ENCODE assay signal across 9 cellular contexts in the genomic region with DNA sequence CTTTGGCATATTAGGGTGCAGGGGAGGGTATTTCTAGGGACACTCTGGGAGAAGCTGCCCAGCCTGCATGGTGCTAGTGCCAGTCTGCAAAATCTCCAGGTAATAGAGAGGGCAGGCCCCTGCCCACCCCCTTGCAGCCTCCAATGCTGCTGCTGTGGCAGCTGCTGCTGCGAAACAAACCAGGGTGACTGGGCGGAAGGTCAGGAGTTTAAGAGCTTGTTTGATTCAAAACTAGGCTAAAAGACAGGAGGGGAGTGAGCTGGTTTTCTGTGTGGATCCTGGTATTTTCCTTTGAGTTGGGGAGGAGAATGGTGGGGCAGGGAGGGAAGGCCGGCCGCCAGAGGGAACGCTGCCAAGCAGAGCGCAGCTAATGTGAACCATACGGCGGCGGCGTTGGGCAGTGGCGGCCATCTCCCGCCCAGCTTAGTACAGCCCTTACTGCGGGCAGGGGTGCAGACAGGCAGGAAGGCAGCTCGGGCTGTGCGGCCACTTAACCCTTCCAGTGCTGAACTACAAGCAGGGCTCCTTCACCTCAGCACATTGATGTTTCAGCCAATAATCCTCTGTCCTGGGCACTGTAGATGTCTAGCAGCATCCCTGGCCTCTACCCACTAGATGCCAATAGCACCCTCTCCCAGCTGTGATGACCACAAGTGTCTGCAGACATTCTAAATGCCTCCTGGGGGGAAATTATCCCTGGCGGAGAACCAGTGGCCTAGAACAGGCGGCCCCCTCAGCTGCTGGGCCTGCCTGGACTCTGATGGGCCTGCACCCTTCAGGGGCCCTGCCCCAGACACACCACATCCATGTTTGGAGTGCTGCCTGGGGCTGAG.
A peak's percentile ranks its signal among the peaks of the same experiment; 100 is the strongest.
DNase-seq lines count a peak whose midpoint lies in the region; ATAC-seq lines count a peak whose summit lies in the region.
"Had no signal": no experiment of that assay in that cellular context is flagged by ENCODE, and none has a peak within 500 bp of the region (broad histone marks: within the 10 kb centered on the region; RNA-seq: fewer than 3 reads in every experiment).

No MANE protein-coding gene starts in this region.

- H3K4me3 ChIP-seq in mesendoderm (ENCODE audit: low read length) (no peak overlapping the region), urinary bladder (ENCODE audit: low read depth, low read length) (no peak overlapping the region)

- H2BK5ac ChIP-seq in mesendoderm (ENCODE audit: low read length), result no peak overlapping the region

- H4K8ac ChIP-seq in mesendoderm (ENCODE audit: low read depth, low read length), result no peak overlapping the region

- WGBS in mesendoderm (ENCODE audit: extremely low coverage, insufficient coverage, low lambda C conversion rate), result no CpG with 5 or more reads among the region's 17 CpGs
- WGBS in urinary bladder, result 25% methylated on average over 17 of the region's 17 CpGs

- H3K79me1 ChIP-seq in mesendoderm (ENCODE audit: low read length), result no peaks in the 10 kb centered on the region

- no peak overlapping the region for H2AK5ac ChIP-seq in mesendoderm (ENCODE audit: low read length)

- H2BK15ac ChIP-seq in mesendoderm (replicated peaks; ENCODE audit: low read depth), result no peak overlapping the region

- no peak for ATAC-seq in GM18861 (IDR thresholded peaks at IDR 0.05; ENCODE audit: unreplicated experiment)

- H3K56ac ChIP-seq in mesendoderm (ENCODE audit: low read length), result peak overlapping the region; percentile 40

- no peaks in the 10 kb centered on the region for H3K27me3 ChIP-seq in mesendoderm (ENCODE audit: insufficient read depth, low read length, poor library complexity)

- peak overlapping the region; percentile 8 for H3K9ac ChIP-seq in mesendoderm (ENCODE audit: low read length)

- H3K18ac ChIP-seq in mesendoderm (ENCODE audit: low read length), result no peak overlapping the region

- no peak overlapping the region for H3K4me2 ChIP-seq in mesendoderm (ENCODE audit: low read length)

- no peak overlapping the region for H2BK120ac ChIP-seq in mesendoderm (ENCODE audit: low read depth, low read length)

- H4K5ac ChIP-seq in mesendoderm (ENCODE audit: low read length), result no peak overlapping the region

- peaks cover 6% of the 10 kb centered on the region for H3K4me1 ChIP-seq in mesendoderm (ENCODE audit: control insufficient read depth, low read depth, low read length)
- peaks cover 5% of the 10 kb centered on the region for H3K4me1 ChIP-seq in urinary bladder (ENCODE audit: insufficient read depth)

- no peak overlapping the region for H3K4ac ChIP-seq in mesendoderm (ENCODE audit: low read depth, low read length)

- no peak overlapping the region for H3K27ac ChIP-seq in mesendoderm (ENCODE audit: low read depth, low read length)
- H3K27ac ChIP-seq in urinary bladder (ENCODE audit: low read depth), result peak overlapping the region; percentile 43

- H3K36me3 ChIP-seq in mesendoderm (ENCODE audit: control insufficient read depth, insufficient read depth, low read length) (no peaks in the 10 kb centered on the region), urinary bladder (ENCODE audit: insufficient read depth) (peaks cover 2% of the 10 kb centered on the region)

- H3K23ac ChIP-seq in mesendoderm (ENCODE audit: low read length), result no peak overlapping the region

- DNase-seq in NCI-H748 (lab: John Stamatoyannopoulos, UW; ENCODE audit: unreplicated experiment) (peak; percentile 12), NCI-H748 treated with DMSO at 0.1 percent for 48 hours (lab: John Stamatoyannopoulos, UW) (no peak), ecto neural progenitor cell (ENCODE audit: low spot score) (peak; percentile 84), mesendoderm (peak; percentile 31), UCSD-AML1 (lab: John Stamatoyannopoulos, UW; ENCODE audit: unreplicated experiment) (no peak), cerebellar nuclear complex (lab: John Stamatoyannopoulos, UW) (no peak)
- DNase-seq: AML-193 had no signal

- no peaks in the 10 kb centered on the region for H3K79me2 ChIP-seq in mesendoderm (ENCODE audit: control insufficient read depth, insufficient read depth, low read length)

Comparison
In these comparisons a context has a peak if more than half of its experiments do, and no peak if none do; other contexts are left out.
1. DNase-seq: peak in NCI-H748 (single experiment), ecto neural progenitor cell (single experiment) and mesendoderm (single experiment); none in NCI-H748 treated with DMSO at 0.1 percent for 48 hours (single experiment), UCSD-AML1 (single experiment) and cerebellar nuclear complex (0 of 2).